8 cellular contexts compared by ENCODE assay signal in genomic region chr11:69642913-69643632, GRCh38. TPM values are rescaled to one million over a fixed set of nuclear protein-coding genes. Genes with fewer than 3 reads are reported as not detected.
DNase-seq lines count a peak whose midpoint lies in the region; ATAC-seq, FAIRE-seq and TF ChIP-seq lines count a peak whose summit lies in the region.

No MANE protein-coding gene starts in this region.

- H3K4me1 ChIP-seq in H9 (ENCODE audit: insufficient read depth, low read length) = no peaks in the 10 kb centered on the region

- H2BK120ac ChIP-seq in H9 (ENCODE audit: low read depth, low read length, poor library complexity, severe bottlenecking) = no peak overlapping the region

- no peak overlapping the region for H3T11ph ChIP-seq in H9 (ENCODE audit: low read length)

- no peak overlapping the region for H2BK15ac ChIP-seq in H9 (ENCODE audit: low read depth, low read length)

- no peak overlapping the region for H3K18ac ChIP-seq in H9 (ENCODE audit: insufficient read length, low read depth, low read length)

- no peak overlapping the region for H2AFZ ChIP-seq in H9 (ENCODE audit: low read length)

- H3K4me1 Mint-ChIP-seq in H9 = peaks cover 12 to 17% of the 10 kb centered on the region in 2 experiments
- H3K4me1 Mint-ChIP-seq in activated CD4-positive, alpha-beta T cell treated with anti-CD3 and anti-CD28 coated beads for 36 hours = peaks cover 18% of the 10 kb centered on the region

- H3K4me2 ChIP-seq in H9 (ENCODE audit: insufficient read depth, insufficient read length, low read length) = peak overlapping the region; percentile 35

- H3K9ac ChIP-seq in H9 (ENCODE audit: extremely low read depth, insufficient read length, low read length) = no peak overlapping the region

- H3K27me3 Mint-ChIP-seq in H9 (ENCODE audit: low read depth) = no peaks in the 10 kb centered on the region
- peaks cover 23% of the 10 kb centered on the region for H3K27me3 Mint-ChIP-seq in activated CD4-positive, alpha-beta T cell treated with anti-CD3 and anti-CD28 coated beads for 36 hours

- no peak overlapping the region for H3K56ac ChIP-seq in H9 (ENCODE audit: insufficient read length, low read depth, low read length)

- H4K5ac ChIP-seq in H9 (ENCODE audit: insufficient read length, low read depth, low read length) = no peak overlapping the region

- H3K23me2 ChIP-seq in H9 (ENCODE audit: insufficient read length, low read depth, low read length, poor library complexity, severe bottlenecking) = peaks cover 14% of the 10 kb centered on the region

- H4K20me1 ChIP-seq in H9 (ENCODE audit: control insufficient read depth, insufficient read depth, insufficient read length) = no peaks in the 10 kb centered on the region

- no peaks in the 10 kb centered on the region for H3K9me3 Mint-ChIP-seq in H9
- H3K9me3 Mint-ChIP-seq in activated CD4-positive, alpha-beta T cell treated with anti-CD3 and anti-CD28 coated beads for 36 hours (ENCODE audit: low read depth) = no peaks in the 10 kb centered on the region

- no CpG with 5 or more reads among the region's 81 CpGs for WGBS in H9 (ENCODE audit: extremely low coverage, insufficient read length, low lambda C conversion rate)

- intact Hi-C loops in activated CD4-positive, alpha-beta T cell treated with anti-CD3 and anti-CD28 coated beads for 36 hours (cut with DNase I, micrococcal nuclease) = loop anchor here (1.0 to 5.0 kb wide), 9 partner anchors 28 to 798 kb away; no protein-coding TSS in a partner anchor

- no peak overlapping the region for H3K23ac ChIP-seq in H9 (ENCODE audit: insufficient read length, low read depth, low read length)

- peaks cover 6 to 47% (median 33%) of the 10 kb centered on the region in 3 experiments; a peak in 6 of 7 replicates for H3K36me3 Mint-ChIP-seq in H9 (ENCODE audit: insufficient read depth in 1 of 3, low read depth in 3 of 3)
- H3K36me3 Mint-ChIP-seq in activated CD4-positive, alpha-beta T cell treated with anti-CD3 and anti-CD28 coated beads for 36 hours (ENCODE audit: low read depth) = no peaks in the 10 kb centered on the region

- ATAC-seq in activated CD4-positive, alpha-beta T cell treated with anti-CD3 and anti-CD28 coated beads for 36 hours = peak; percentile 80
- ATAC-seq in left lobe of liver (peak; percentile 68), HG03520 (IDR thresholded peaks at IDR 0.05; ENCODE audit: unreplicated experiment) (no peak)

- no peak overlapping the region for H3K27ac Mint-ChIP-seq in H9
- no peak overlapping the region for H3K27ac Mint-ChIP-seq in activated CD4-positive, alpha-beta T cell treated with anti-CD3 and anti-CD28 coated beads for 36 hours

- peak overlapping the region; percentile 13; the same call in 1 of the 2 replicates for H3K14ac ChIP-seq in H9 (ENCODE audit: insufficient read depth, low read length)

- H4K8ac ChIP-seq in H9 (replicated peaks; ENCODE audit: insufficient read length, low read depth, low read length) = no peak overlapping the region

- H3K79me2 ChIP-seq in H9 (ENCODE audit: insufficient read depth, low read length) = no peaks in the 10 kb centered on the region

- no peak overlapping the region for H3K27ac ChIP-seq in H9 (ENCODE audit: insufficient read length, low read depth, low read length)

- H3K79me1 ChIP-seq in H9 (ENCODE audit: insufficient read depth, low read depth, low read length, poor library complexity, severe bottlenecking) = peaks cover 3% of the 10 kb centered on the region

- H2AK5ac ChIP-seq in H9 (ENCODE audit: insufficient read length, low read length) = no peak overlapping the region

- peak; percentile 62 for DNase-seq in D721Med (ENCODE audit: insufficient read length, low spot score)
- DNase-seq in H9 = peak; percentile 79
- DNase-seq in NCI-H2227 (lab: John Stamatoyannopoulos, UW; ENCODE audit: unreplicated experiment) = peak; percentile 85
- DNase-seq in activated CD4-positive, alpha-beta T cell treated with anti-CD3 and anti-CD28 coated beads for 36 hours = peak; percentile 86
- DNase-seq in choroid plexus epithelial cell (ENCODE audit: low read depth) = peak; percentile 88
- peak; percentile 84 for DNase-seq in left lobe of liver (ENCODE audit: low spot score)
- DNase-seq in stimulated activated CD4-positive, alpha-beta T cell treated with anti-CD3 and anti-CD28 coated beads, Interleukin-1b, Interleukin-23, amount 100 ng/mL, for 4 hours (ENCODE audit: low read depth in 2 of 2) = peak; percentile 72 to 80

- CTCF ChIA-PET in activated CD4-positive, alpha-beta T cell treated with anti-CD3 and anti-CD28 coated beads for 36 hours (lab: Charles Lee) = interaction anchor here (0.5 to 3.0 kb wide), 11 partner anchors 16 to 544 kb away, joined by 3 to 8 read pairs (median 3); no protein-coding TSS in a partner anchor

- POLR2A ChIA-PET in activated CD4-positive, alpha-beta T cell treated with anti-CD3 and anti-CD28 coated beads for 36 hours (lab: Charles Lee) = no interaction called here

- H4K91ac ChIP-seq in H9 (ENCODE audit: insufficient read length, low read depth, low read length) = no peak overlapping the region

- no peak overlapping the region for H2BK12ac ChIP-seq in H9 (ENCODE audit: insufficient read length, low read depth, low read length)

- H2BK5ac ChIP-seq in H9 (ENCODE audit: insufficient read length, low read length) = no peak overlapping the region

- H3K4me3 Mint-ChIP-seq in H9 = peak overlapping the region; percentile 71 to 81
- H3K4me3 Mint-ChIP-seq in activated CD4-positive, alpha-beta T cell treated with anti-CD3 and anti-CD28 coated beads for 36 hours = peak overlapping the region; percentile 51

- H3K27me3 ChIP-seq in H9 (ENCODE audit: insufficient read depth, low read length) = no peaks in the 10 kb centered on the region

- H3K4ac ChIP-seq in H9 (ENCODE audit: low read depth, low read length) = no peak overlapping the region

- peak overlapping the region; percentile 96 for H3K4me3 ChIP-seq in choroid plexus epithelial cell (ENCODE audit: low read depth, low read length)

- FAIRE-seq in D721Med (lab: Jason Lieb, UNC) = no peak

- no peak overlapping the region for H2BK20ac ChIP-seq in H9 (ENCODE audit: low read depth, low read length, poor library complexity, severe bottlenecking)

- no peaks in the 10 kb centered on the region for H3K9me3 ChIP-seq in H9 (ENCODE audit: control insufficient read depth, low read depth, low read length)

- peak; percentile 84 for TF ChIP-seq CTCF in D721Med (IDR thresholded peaks at IDR 0.05; ENCODE audit: insufficient read depth, missing control alignments)
- TF ChIP-seq CTCF in H9 (conservative IDR thresholded peaks at IDR 0.05) = peak; percentile 98
- peak; percentile 69 for TF ChIP-seq CTCF in choroid plexus epithelial cell (conservative IDR thresholded peaks at IDR 0.05; ENCODE audit: low read depth, low read length)

RNA-seq across cellular contexts. Expression of gene CCND1, which starts 2.1 kb away (rescaled TPM):
- total RNA-seq in H9 (2021) = 372 and 399 TPM in 2 replicates
- total RNA-seq in activated CD4-positive, alpha-beta T cell treated with anti-CD3 and anti-CD28 coated beads for 36 hours = under 1 TPM; 0.50 to 0.77 TPM
- 82.6 TPM for total RNA-seq in left lobe of liver

RNA-seq across cellular contexts. Expression of gene LTO1, which starts 32.1 kb away (rescaled TPM):
- total RNA-seq in H9 (2021) (25.3 and 26.2 TPM in 2 replicates), left lobe of liver (7.6 TPM)
- 10 to 100 TPM; 16.8 to 17.8 TPM for total RNA-seq in activated CD4-positive, alpha-beta T cell treated with anti-CD3 and anti-CD28 coated beads for 36 hours

Comparison
In these comparisons a context has a peak if more than half of its experiments do, and no peak if none do; other contexts are left out.
1. RNA of gene CCND1, which starts 2.1 kb away (total RNA-seq): 372 to 399 TPM in H9 and 82.6 TPM in left lobe of liver (single experiment); 0.50 to 0.77 TPM in activated CD4-positive, alpha-beta T cell treated with anti-CD3 and anti-CD28 coated beads for 36 hours; every median in the first group is over 10 times any median in the second.
2. Peak in every context shown above with its lines, with median percentiles within 50 percentile points of each other: DNase-seq and CTCF ChIP-seq.